In genomic region chr1:219751870-219752269, GRCh38 we compare ENCODE assay signal across 25 cellular contexts.
"Had no signal": no experiment of that assay in that cellular context is flagged by ENCODE, and none has a peak within 500 bp of the region (broad histone marks: within the 10 kb centered on the region; RNA-seq: fewer than 3 reads in every experiment).

No MANE protein-coding gene starts in this region.

- H3K27ac ChIP-seq: brain microvascular endothelial cell, SJCRH30 had no signal

- H3K36me3 Mint-ChIP-seq: activated naive CD4-positive, alpha-beta T cell treated with anti-CD3 and anti-CD28 coated beads, Interleukin-2, amount 10 ng/mL, durations not matched to agents 7 days and 5 days; activated naive CD8-positive, alpha-beta T cell treated with anti-CD3 and anti-CD28 coated beads for 36 hours had no signal

- H3K27me3 ChIP-seq: brain microvascular endothelial cell, SJCRH30 had no signal

- DNase-seq: activated B cell treated with CpG ODN at 0.5 μM for 24 hours; activated CD4-positive, alpha-beta memory T cell treated with anti-CD3 and anti-CD28 coated beads, Interleukin-2, amount 10 ng/mL, durations not matched to agents 7 days and 5 days; activated CD4-positive, alpha-beta T cell treated with anti-CD3 and anti-CD28 coated beads, Interleukin-2, amount 10 ng/mL, durations not matched to agents 7 days and 5 days; activated gamma-delta T cell; activated naive CD4-positive, alpha-beta T cell treated with anti-CD3 and anti-CD28 coated beads, Interleukin-2, amount 10 ng/mL, durations not matched to agents 7 days and 5 days; activated naive CD8-positive, alpha-beta T cell treated with anti-CD3 and anti-CD28 coated beads for 36 hours; activated T-cell treated with anti-CD3 and anti-CD28 coated beads for 4 hours; activated T-cell treated with anti-CD3 and anti-CD28 coated beads, Interleukin-2, amount 50 U/mL, for 48 hours; brain microvascular endothelial cell; caudate nucleus; Karpas-422; MM.1S; NCI-H1105 treated with DMSO at 0.1 percent for 48 hours; NCI-H1436 treated with DMSO at 0.1 percent for 48 hours; NCI-H1930; NCI-H2171; NCI-H2227 treated with DMSO at 0.1 percent for 48 hours; NCI-H446 treated with DMSO at 0.1 percent for 48 hours; NCI-H524 treated with DMSO at 0.1 percent for 48 hours; NCI-H748 treated with DMSO at 0.1 percent for 48 hours; SJCRH30; T-helper 17 cell; T1000 had no signal

- H3K9me3 Mint-ChIP-seq: activated B cell treated with CpG ODN at 0.5 μM for 24 hours; activated CD4-positive, alpha-beta T cell treated with anti-CD3 and anti-CD28 coated beads, Interleukin-2, amount 10 ng/mL, durations not matched to agents 7 days and 5 days; activated naive CD8-positive, alpha-beta T cell treated with anti-CD3 and anti-CD28 coated beads for 36 hours; activated T-helper 17 cell treated with anti-CD3 and anti-CD28 coated beads, Interleukin-2, amount 50 U/mL, for 72 hours had no signal

- H3K4me3 Mint-ChIP-seq: activated B cell treated with CpG ODN at 0.5 μM for 24 hours; activated CD4-positive, alpha-beta memory T cell treated with anti-CD3 and anti-CD28 coated beads, Interleukin-2, amount 10 ng/mL, durations not matched to agents 7 days and 5 days; activated CD4-positive, alpha-beta T cell treated with anti-CD3 and anti-CD28 coated beads, Interleukin-2, amount 10 ng/mL, durations not matched to agents 7 days and 5 days; activated naive CD4-positive, alpha-beta T cell treated with anti-CD3 and anti-CD28 coated beads, Interleukin-2, amount 10 ng/mL, durations not matched to agents 7 days and 5 days; activated naive CD8-positive, alpha-beta T cell treated with anti-CD3 and anti-CD28 coated beads for 36 hours; activated T-helper 17 cell treated with anti-CD3 and anti-CD28 coated beads, Interleukin-2, amount 50 U/mL, for 72 hours; T-helper 17 cell had no signal

- ATAC-seq: activated T-helper 17 cell treated with anti-CD3 and anti-CD28 coated beads, Interleukin-2, amount 50 U/mL, for 72 hours; K562; T-helper 17 cell had no signal

- H3K27ac Mint-ChIP-seq: activated B cell treated with CpG ODN at 0.5 μM for 24 hours; activated CD4-positive, alpha-beta memory T cell treated with anti-CD3 and anti-CD28 coated beads, Interleukin-2, amount 10 ng/mL, durations not matched to agents 7 days and 5 days; activated CD4-positive, alpha-beta T cell treated with anti-CD3 and anti-CD28 coated beads, Interleukin-2, amount 10 ng/mL, durations not matched to agents 7 days and 5 days; activated naive CD4-positive, alpha-beta T cell treated with anti-CD3 and anti-CD28 coated beads, Interleukin-2, amount 10 ng/mL, durations not matched to agents 7 days and 5 days; activated naive CD8-positive, alpha-beta T cell treated with anti-CD3 and anti-CD28 coated beads for 36 hours; activated T-helper 17 cell treated with anti-CD3 and anti-CD28 coated beads, Interleukin-2, amount 50 U/mL, for 72 hours; T-helper 17 cell had no signal

- H3K27me3 Mint-ChIP-seq: activated B cell treated with CpG ODN at 0.5 μM for 24 hours; activated CD4-positive, alpha-beta memory T cell treated with anti-CD3 and anti-CD28 coated beads, Interleukin-2, amount 10 ng/mL, durations not matched to agents 7 days and 5 days; activated CD4-positive, alpha-beta T cell treated with anti-CD3 and anti-CD28 coated beads, Interleukin-2, amount 10 ng/mL, durations not matched to agents 7 days and 5 days; activated naive CD4-positive, alpha-beta T cell treated with anti-CD3 and anti-CD28 coated beads, Interleukin-2, amount 10 ng/mL, durations not matched to agents 7 days and 5 days; activated T-helper 17 cell treated with anti-CD3 and anti-CD28 coated beads, Interleukin-2, amount 50 U/mL, for 72 hours; T-helper 17 cell had no signal

- H3K4me3 ChIP-seq: K562, SJCRH30 had no signal

- H3K36me3 ChIP-seq: brain microvascular endothelial cell, SJCRH30 had no signal

- H3K9me3 ChIP-seq: SJCRH30 had no signal

- H3K4me1 Mint-ChIP-seq: activated B cell treated with CpG ODN at 0.5 μM for 24 hours; activated CD4-positive, alpha-beta memory T cell treated with anti-CD3 and anti-CD28 coated beads, Interleukin-2, amount 10 ng/mL, durations not matched to agents 7 days and 5 days; activated CD4-positive, alpha-beta T cell treated with anti-CD3 and anti-CD28 coated beads, Interleukin-2, amount 10 ng/mL, durations not matched to agents 7 days and 5 days; activated naive CD4-positive, alpha-beta T cell treated with anti-CD3 and anti-CD28 coated beads, Interleukin-2, amount 10 ng/mL, durations not matched to agents 7 days and 5 days; activated naive CD8-positive, alpha-beta T cell treated with anti-CD3 and anti-CD28 coated beads for 36 hours; activated T-helper 17 cell treated with anti-CD3 and anti-CD28 coated beads, Interleukin-2, amount 50 U/mL, for 72 hours; T-helper 17 cell had no signal
